16 cellular contexts compared by ENCODE assay signal in genomic region chr1:29549001-29549400, GRCh38.
"Had no signal": no experiment of that assay in that cellular context is flagged by ENCODE, and none has a peak within 500 bp of the region (broad histone marks: within the 10 kb centered on the region; RNA-seq: fewer than 3 reads in every experiment).

No MANE protein-coding gene starts in this region.

- H3K27ac Mint-ChIP-seq: activated naive CD8-positive, alpha-beta T cell treated with anti-CD3 and anti-CD28 coated beads for 36 hours; activated T-helper 1 cell treated with anti-CD3 and anti-CD28 coated beads, Interleukin-12 subunit alpha, Interleukin-12 subunit beta, Interleukin-2, Interleukin-4 antibody, amounts not matched to agents 30 ng/mL and 10 ng/mL and 1 ng/mL, durations not matched to agents 14 hours and 24 hours and 36 hours; natural killer cell; T-helper 2 cell treated with Interferon-gamma antibody and Interleukin-4, amounts not matched to agents 5 μg/mL and 100 μg/mL, for 36 hours had no signal

- DNase-seq: activated CD4-positive, alpha-beta T cell treated with anti-CD3 and anti-CD28 coated beads, Interleukin-2, amount 50 U/mL, for 4 hours; activated naive CD8-positive, alpha-beta T cell treated with anti-CD3 and anti-CD28 coated beads for 36 hours; activated T-cell treated with anti-CD3 and anti-CD28 coated beads for 4 hours; amniotic stem cell; dermis blood vessel endothelial cell; foreskin keratinocyte; hippocampal formation; natural killer cell; stimulated activated naive CD4-positive, alpha-beta T cell; uterus had no signal

- H3K9me3 Mint-ChIP-seq: activated naive CD8-positive, alpha-beta T cell treated with anti-CD3 and anti-CD28 coated beads for 36 hours; activated T-helper 1 cell treated with anti-CD3 and anti-CD28 coated beads, Interleukin-12 subunit alpha, Interleukin-12 subunit beta, Interleukin-2, Interleukin-4 antibody, amounts not matched to agents 30 ng/mL and 10 ng/mL and 1 ng/mL, durations not matched to agents 14 hours and 24 hours and 36 hours; natural killer cell; T-helper 2 cell treated with Interferon-gamma antibody and Interleukin-4, amounts not matched to agents 5 μg/mL and 100 μg/mL, for 36 hours had no signal

- ATAC-seq: foreskin keratinocyte, natural killer cell had no signal

- H3K9ac ChIP-seq: parathyroid adenoma had no signal

- H3K4me3 ChIP-seq: cardiac muscle cell, lung, tibial nerve, uterus had no signal

- H3K27me3 Mint-ChIP-seq: activated naive CD8-positive, alpha-beta T cell treated with anti-CD3 and anti-CD28 coated beads for 36 hours had no signal

- H3K36me3 ChIP-seq: cardiac muscle cell, tibial nerve, uterus had no signal

- H3K4me1 ChIP-seq: foreskin keratinocyte, parathyroid adenoma, tibial nerve, uterus had no signal

- H3K27ac ChIP-seq: cardiac muscle cell, foreskin keratinocyte, parathyroid adenoma, tibial nerve, uterus had no signal

- H3K9me3 ChIP-seq: tibial nerve, uterus had no signal

- H3K4me3 Mint-ChIP-seq: activated naive CD8-positive, alpha-beta T cell treated with anti-CD3 and anti-CD28 coated beads for 36 hours; activated T-helper 1 cell treated with anti-CD3 and anti-CD28 coated beads, Interleukin-12 subunit alpha, Interleukin-12 subunit beta, Interleukin-2, Interleukin-4 antibody, amounts not matched to agents 30 ng/mL and 10 ng/mL and 1 ng/mL, durations not matched to agents 14 hours and 24 hours and 36 hours; natural killer cell; T-helper 2 cell treated with Interferon-gamma antibody and Interleukin-4, amounts not matched to agents 5 μg/mL and 100 μg/mL, for 36 hours had no signal

- H3K4me1 Mint-ChIP-seq: activated naive CD8-positive, alpha-beta T cell treated with anti-CD3 and anti-CD28 coated beads for 36 hours; natural killer cell had no signal

- H3K36me3 Mint-ChIP-seq: activated naive CD8-positive, alpha-beta T cell treated with anti-CD3 and anti-CD28 coated beads for 36 hours; natural killer cell had no signal

- H3K27me3 ChIP-seq: cardiac muscle cell, tibial nerve, uterus had no signal
